ENCODE assay signal across 8 cellular contexts in genomic region chr14:99884834-99885648, GRCh38.
A peak's percentile ranks its signal among the peaks of the same experiment; 100 is the strongest.
DNase-seq lines count a peak whose midpoint lies in the region; ATAC-seq and TF ChIP-seq lines count a peak whose summit lies in the region.

No MANE protein-coding gene starts in this region.

- ATAC-seq in GM18517 (IDR thresholded peaks at IDR 0.05; ENCODE audit: unreplicated experiment), result no peak

- no peaks in the 10 kb centered on the region for H3K9me3 ChIP-seq in tibial nerve

- TF ChIP-seq EP300 in tibial nerve (IDR thresholded peaks at IDR 0.05), result no peak

- 54 to 59% methylated on average over 7 of the region's 7 CpGs for WGBS in tibial nerve, 2 donors

- peak; percentile 61 for TF ChIP-seq CTCF in AG09309 (IDR thresholded peaks at IDR 0.05; ENCODE audit: control insufficient read depth, insufficient read depth, low read depth, low read length, missing control alignments)
- peak; percentile 65 for TF ChIP-seq CTCF in GM10248 (IDR thresholded peaks at IDR 0.05; ENCODE audit: control extremely low read depth, extremely low read depth, low read depth, missing control alignments)
- TF ChIP-seq CTCF in cardiac fibroblast (IDR thresholded peaks at IDR 0.05; ENCODE audit: low read depth, low read length), result peak; percentile 55
- peak; percentile 57 to 86 (median 69) for TF ChIP-seq CTCF in tibial nerve (IDR thresholded peaks at IDR 0.05)

- H3K36me3 ChIP-seq in tibial nerve, result peaks cover 0 to 5% (median 0%) of the 10 kb centered on the region in 3 donors

- H3K4me3 ChIP-seq in AG09309 (ENCODE audit: control insufficient read depth, low read depth, low read length) (no peak overlapping the region), cardiac fibroblast (replicated peaks in 1 of 2; ENCODE audit: low read depth in 2 of 2, low read length in 2 of 2) (no peak overlapping the region), tibial nerve (no peak overlapping the region)

- POLR2A ChIA-PET in GM10248 (lab: Yijun Ruan, JAX), result no interaction called here

- DNase-seq in AG09309 (ENCODE audit: low read depth), result peak; percentile 50
- peak; percentile 60 for DNase-seq in GM10248 (ENCODE audit: extremely low spot score)
- peak; percentile 35 for DNase-seq in HS-27A (ENCODE audit: low read depth)
- DNase-seq in NCI-H82 treated with DMSO at 0.1 percent for 48 hours (lab: John Stamatoyannopoulos, UW; ENCODE audit: unreplicated experiment), result peak; percentile 22
- DNase-seq in cardiac fibroblast (ENCODE audit: low read depth in 2 of 2), result peak; percentile 80 to 82
- DNase-seq in kidney glomerular epithelial cell (lab: John Stamatoyannopoulos, UW), result peak; percentile 71
- peak in 1 of 2 donors; percentile 68 for DNase-seq in tibial nerve (ENCODE audit: low spot score in 2 of 2)

- H3K27me3 ChIP-seq in tibial nerve, result no peaks in the 10 kb centered on the region

- peaks cover 0 to 16% (median 3%) of the 10 kb centered on the region in 4 donors for H3K4me1 ChIP-seq in tibial nerve

- TF ChIP-seq POLR2A in tibial nerve (IDR thresholded peaks at IDR 0.05), result no peak

- CTCF ChIA-PET in GM10248 (lab: Yijun Ruan, JAX), result interaction anchor here (0.7 to 4.2 kb wide), 29 partner anchors 9 to 496 kb away, joined by 3 to 29 read pairs (median 4); partner anchors contain the start of gene EML1

- no peak overlapping the region for H3K27ac ChIP-seq in tibial nerve
